Comparison of ENCODE assay signal across 27 cellular contexts in the genomic region with DNA sequence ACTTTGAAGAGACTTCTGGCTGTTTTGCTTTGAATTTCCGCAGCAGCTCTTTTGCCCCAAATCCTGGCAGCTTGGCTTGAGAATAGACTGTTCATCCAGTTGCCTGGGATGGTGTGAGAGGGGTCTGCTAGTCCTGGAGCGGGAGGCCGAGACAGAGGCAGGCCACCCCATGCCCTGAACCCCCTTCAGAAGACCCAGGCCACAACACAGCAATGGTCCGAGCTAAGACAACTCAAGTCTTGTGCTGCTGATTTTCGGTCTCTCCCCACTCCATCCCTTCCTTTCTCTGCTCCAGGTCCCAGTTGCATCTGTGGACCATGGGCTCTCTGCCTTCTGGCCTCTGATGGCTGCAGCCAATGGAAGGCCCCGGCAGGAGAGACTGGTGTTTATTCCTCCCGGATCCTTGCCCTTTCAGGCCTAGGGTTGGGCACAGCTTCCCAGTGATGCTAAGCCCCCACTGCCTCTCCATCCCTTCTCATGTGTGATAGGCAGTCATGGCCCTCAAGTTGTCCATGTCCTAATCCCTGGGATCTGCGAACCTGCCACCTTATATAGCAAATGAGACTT.
"Had no signal": no experiment of that assay in that cellular context is flagged by ENCODE, and none has a peak within 500 bp of the region (broad histone marks: within the 10 kb centered on the region; RNA-seq: fewer than 3 reads in every experiment).

No MANE protein-coding gene starts in this region.

- H3K4me3 ChIP-seq: uterus had no signal

- ATAC-seq: activated CD8-positive, alpha-beta T cell treated with anti-CD3 and anti-CD28 coated beads for 36 hours; activated naive CD8-positive, alpha-beta T cell treated with anti-CD3 and anti-CD28 coated beads, Interleukin-2, amount 50 U/mL, for 24 hours; esophagus mucosa; left cardiac atrium; right cardiac atrium; stimulated activated effector memory CD8-positive, alpha-beta T cell treated with anti-CD3 and anti-CD28 coated beads, Interleukin-12 subunit alpha, Interleukin-12 subunit beta, amount 100 ng/mL, for 72 hours had no signal

- DNase-seq: activated CD4-positive, alpha-beta T cell treated with anti-CD3 and anti-CD28 coated beads for 1 hour; activated CD4-positive, alpha-beta T cell treated with anti-CD3 and anti-CD28 coated beads, Interleukin-2, amount 10 ng/mL, durations not matched to agents 7 days and 5 days; activated CD8-positive, alpha-beta T cell treated with anti-CD3 and anti-CD28 coated beads for 36 hours; activated gamma-delta T cell; activated naive CD4-positive, alpha-beta T cell treated with anti-CD3 and anti-CD28 coated beads, Interleukin-2, amount 50 U/mL, for 16 hours; activated naive CD8-positive, alpha-beta T cell treated with anti-CD3 and anti-CD28 coated beads, Interleukin-2, amount 50 U/mL, for 24 hours; amygdala; central memory CD4-positive, alpha-beta T cell; foreskin fibroblast; head of caudate nucleus; hippocampal formation; left cardiac atrium; mammary epithelial cell; naive B cell; nephron progenitor cell; nucleus accumbens; right cardiac atrium; stimulated activated CD4-positive, alpha-beta T cell treated with anti-CD3 and anti-CD28 coated beads, Interleukin-12 subunit alpha, Interleukin-12 subunit beta, amount 100 ng/mL, for 4 hours; stimulated activated CD4-positive, alpha-beta T cell treated with anti-CD3 and anti-CD28 coated beads, Interleukin-4, amount 100 ng/mL, for 24 hours; T-helper 9 cell; uterus; WERI-Rb-1 had no signal

- H3K9me3 ChIP-seq: uterus had no signal

- H3K36me3 ChIP-seq: uterus, WERI-Rb-1 had no signal

- FAIRE-seq: keratinocyte, TTC549 had no signal

- H3K27ac ChIP-seq: parathyroid adenoma, uterus, WERI-Rb-1 had no signal

- H3K79me2 ChIP-seq: parathyroid adenoma had no signal

- H3K9ac ChIP-seq: parathyroid adenoma had no signal

- H3K4me1 ChIP-seq: parathyroid adenoma, uterus had no signal

- H2AFZ ChIP-seq: parathyroid adenoma had no signal

- H3K27me3 ChIP-seq: uterus had no signal
